ENCODE assay signal across 8 cellular contexts in genomic region chr1:149229810-149230209, GRCh38.
DNase-seq lines count a peak whose midpoint lies in the region; ATAC-seq, FAIRE-seq and TF ChIP-seq lines count a peak whose summit lies in the region.
"Not testable (repeated sequence)": the region's sequence is repeated elsewhere in the genome, so short reads cannot be mapped to it uniquely, and the experiment has no call there.

No MANE protein-coding gene starts in this region.

- H3K36me3 Mint-ChIP-seq in T-cell; activated naive CD8-positive, alpha-beta T cell treated with anti-CD3 and anti-CD28 coated beads, Interleukin-2, amount 10 ng/mL, durations not matched to agents 7 days and 5 days; effector memory CD8-positive, alpha-beta T cell (ENCODE audit: insufficient read depth): not testable (repeated sequence)

- not testable (repeated sequence) for TF ChIP-seq CTCF in heart left ventricle (IDR thresholded peaks at IDR 0.05); right lobe of liver (IDR thresholded peaks at IDR 0.05); pancreas (IDR thresholded peaks at IDR 0.05)

- not testable (repeated sequence) for H3K9me3 Mint-ChIP-seq in T-cell; activated naive CD8-positive, alpha-beta T cell treated with anti-CD3 and anti-CD28 coated beads, Interleukin-2, amount 10 ng/mL, durations not matched to agents 7 days and 5 days; effector memory CD8-positive, alpha-beta T cell

- not testable (repeated sequence) for FAIRE-seq in pancreas (lab: Jason Lieb, UNC)

- not testable (repeated sequence) for H3K9me3 ChIP-seq in heart left ventricle; right lobe of liver; pancreas; aorta (ENCODE audit: control insufficient read depth, low read length)

- CTCF ChIA-PET in T-cell (lab: Charles Lee) = not testable (repeated sequence)

- not testable (repeated sequence) for H3K4me3 ChIP-seq in heart left ventricle; right lobe of liver; pancreas; aorta (ENCODE audit: low read length in 2 of 2)

- H3K4me1 ChIP-seq in heart left ventricle; right lobe of liver; pancreas; aorta (ENCODE audit: control insufficient read depth in 1 of 2, insufficient read depth in 2 of 2, low read length in 2 of 2): not testable (repeated sequence)

- H3K27ac ChIP-seq in heart left ventricle (peak overlapping the region in 5 of 12 donors; percentile 39 to 75 (median 64)), right lobe of liver (peak overlapping the region in 1 of 3 donors; percentile 72)
- not testable (repeated sequence) for H3K27ac ChIP-seq in pancreas; aorta (ENCODE audit: low read depth in 1 of 2, low read length in 2 of 2)

- H3K4me3 Mint-ChIP-seq in T-cell; activated naive CD8-positive, alpha-beta T cell treated with anti-CD3 and anti-CD28 coated beads, Interleukin-2, amount 10 ng/mL, durations not matched to agents 7 days and 5 days; effector memory CD8-positive, alpha-beta T cell: not testable (repeated sequence)

- H3K27me3 Mint-ChIP-seq in T-cell; activated naive CD8-positive, alpha-beta T cell treated with anti-CD3 and anti-CD28 coated beads, Interleukin-2, amount 10 ng/mL, durations not matched to agents 7 days and 5 days; effector memory CD8-positive, alpha-beta T cell: not testable (repeated sequence)

- H3K27me3 ChIP-seq in heart left ventricle; right lobe of liver; pancreas; aorta (ENCODE audit: control insufficient read depth in 1 of 2, insufficient read depth in 2 of 2, low read length in 1 of 2): not testable (repeated sequence)

- not testable (repeated sequence) for H3K4me1 Mint-ChIP-seq in T-cell; activated naive CD8-positive, alpha-beta T cell treated with anti-CD3 and anti-CD28 coated beads, Interleukin-2, amount 10 ng/mL, durations not matched to agents 7 days and 5 days; effector memory CD8-positive, alpha-beta T cell (ENCODE audit: low read depth in 2 of 2)

- TF ChIP-seq POLR2A in heart left ventricle (IDR thresholded peaks at IDR 0.05); right lobe of liver (IDR thresholded peaks at IDR 0.05): not testable (repeated sequence)

- WGBS in heart left ventricle, 4 donors = 21 to 49% (median 42%) methylated on average over 2 to 3 of the region's 5 CpGs
- 30% methylated on average over 3 of the region's 5 CpGs for WGBS in right lobe of liver (ENCODE audit: insufficient coverage, low coverage, low lambda C conversion rate, missing lambda C conversion rate)
- WGBS in pancreas, 2 donors = 17 to 41% methylated on average over 3 of the region's 5 CpGs
- 0 to 4% methylated on average over 3 of the region's 5 CpGs for WGBS in aorta, 2 donors

- DNase-seq in T-cell; activated naive CD8-positive, alpha-beta T cell treated with anti-CD3 and anti-CD28 coated beads, Interleukin-2, amount 10 ng/mL, durations not matched to agents 7 days and 5 days; effector memory CD8-positive, alpha-beta T cell; stimulated activated naive CD8-positive, alpha-beta T cell treated with anti-CD3 and anti-CD28 coated beads, Interleukin-15, Interleukin-2, amounts not matched to agents 100 U/mL and 50 U/mL, for 24 hours: not testable (repeated sequence)
- DNase-seq in heart left ventricle = peak; percentile 18 to 60 (median 40)
- peak in 1 of 3 donors; percentile 18 for DNase-seq in right lobe of liver
- DNase-seq in pancreas = peak in 1 of 6 donors; percentile 18
- DNase-seq in aorta = peak; percentile 23 to 44

- not testable (repeated sequence) for H3K36me3 ChIP-seq in heart left ventricle; right lobe of liver; pancreas; aorta (ENCODE audit: control insufficient read depth in 1 of 2, insufficient read depth in 2 of 2, low read length in 1 of 2)

- peak; percentile 58 to 91 (median 78) for ATAC-seq in T-cell (replicated peaks in 1 of 4)
- peak; percentile 53 for ATAC-seq in activated naive CD8-positive, alpha-beta T cell treated with anti-CD3 and anti-CD28 coated beads, Interleukin-2, amount 10 ng/mL, durations not matched to agents 7 days and 5 days (ENCODE audit: low read depth)
- peak; percentile 33 for ATAC-seq in effector memory CD8-positive, alpha-beta T cell (replicated peaks)
- ATAC-seq in heart left ventricle = peak; percentile 79 to 84 (median 80)
- ATAC-seq in right lobe of liver = peak; percentile 18 to 43 (median 30)
- peak; percentile 55 to 85 (median 76) for ATAC-seq in pancreas
- peak; percentile 53 for ATAC-seq in stimulated activated naive CD8-positive, alpha-beta T cell treated with anti-CD3 and anti-CD28 coated beads, Interleukin-15, Interleukin-2, amounts not matched to agents 100 U/mL and 50 U/mL, for 24 hours
- ATAC-seq in aorta (ENCODE audit: low FRiP score) = peak; percentile 85

- H3K27ac Mint-ChIP-seq in T-cell; activated naive CD8-positive, alpha-beta T cell treated with anti-CD3 and anti-CD28 coated beads, Interleukin-2, amount 10 ng/mL, durations not matched to agents 7 days and 5 days; effector memory CD8-positive, alpha-beta T cell: not testable (repeated sequence)

- intact Hi-C loops in heart left ventricle (cut with DNase I); right lobe of liver (cut with DNase I); pancreas (cut with DNase I); aorta (cut with DNase I): not testable (repeated sequence)

- POLR2A ChIA-PET in T-cell (lab: Charles Lee); activated naive CD8-positive, alpha-beta T cell treated with anti-CD3 and anti-CD28 coated beads, Interleukin-2, amount 10 ng/mL, durations not matched to agents 7 days and 5 days (lab: Charles Lee): not testable (repeated sequence)

Comparison
In these comparisons a context has a peak if more than half of its experiments do, and no peak if none do; other contexts are left out.
1. ATAC-seq: peak in every context shown above with its lines; median percentile 85 in aorta; 80 in heart left ventricle; 78 in T-cell; 76 in pancreas; 53 in activated naive CD8-positive, alpha-beta T cell treated with anti-CD3 and anti-CD28 coated beads, Interleukin-2, amount 10 ng/mL, durations not matched to agents 7 days and 5 days; 53 in stimulated activated naive CD8-positive, alpha-beta T cell treated with anti-CD3 and anti-CD28 coated beads, Interleukin-15, Interleukin-2, amounts not matched to agents 100 U/mL and 50 U/mL, for 24 hours; 33 in effector memory CD8-positive, alpha-beta T cell; 30 in right lobe of liver.